In genomic region chr13:72164811-72165210, GRCh38 we compare ENCODE assay signal across 27 cellular contexts.
"Had no signal": no experiment of that assay in that cellular context is flagged by ENCODE, and none has a peak within 500 bp of the region (broad histone marks: within the 10 kb centered on the region; RNA-seq: fewer than 3 reads in every experiment).

No MANE protein-coding gene starts in this region.

- DNase-seq: activated CD4-positive, alpha-beta T cell treated with anti-CD3 and anti-CD28 coated beads, Interleukin-2, amount 10 ng/mL, durations not matched to agents 24 days and 14 days; activated CD4-positive, alpha-beta T cell treated with anti-CD3 and anti-CD28 coated beads, Interleukin-2, amount 50 U/mL, for 48 hours; activated CD4-positive, CD25-positive, alpha-beta regulatory T cell treated with anti-CD3 and anti-CD28 coated beads, Interleukin-2, amount 50 U/mL, for 72 hours; activated CD8-positive, alpha-beta memory T cell treated with anti-CD3 and anti-CD28 coated beads, Interleukin-2, amount 10 ng/mL, durations not matched to agents 7 days and 5 days; activated effector memory CD4-positive, alpha-beta T cell treated with anti-CD3 and anti-CD28 coated beads, Interleukin-2, amount 50 U/mL, for 16 hours; activated naive CD4-positive, alpha-beta T cell treated with anti-CD3 and anti-CD28 coated beads for 36 hours; activated T-cell treated with anti-CD3 and anti-CD28 coated beads, Interleukin-2, amount 50 U/mL, for 24 hours; amygdala; Kasumi-1; KBM-7; NCI-H1092; NCI-H1417 treated with DMSO at 0.1 percent for 48 hours; NCI-H1694; NCI-H2029; NCI-H345; NCI-H510A; NCI-H748 treated with DMSO at 0.1 percent for 48 hours; OCI-M1; RPMI8226; SK-N-SH had no signal

- H3K4me2 ChIP-seq: SK-N-SH had no signal

- H3K4me3 ChIP-seq: cardiac muscle cell had no signal

- H3K9me3 ChIP-seq: SK-N-SH had no signal

- H3K36me3 ChIP-seq: cardiac muscle cell had no signal

- FAIRE-seq: astrocyte, colon had no signal

- H3K27ac ChIP-seq: cardiac muscle cell had no signal

- H3K36me3 Mint-ChIP-seq: activated CD8-positive, alpha-beta memory T cell treated with anti-CD3 and anti-CD28 coated beads, Interleukin-2, amount 10 ng/mL, durations not matched to agents 7 days and 5 days; activated naive CD8-positive, alpha-beta T cell; brain had no signal

- ATAC-seq: activated CD8-positive, alpha-beta memory T cell treated with anti-CD3 and anti-CD28 coated beads, Interleukin-2, amount 10 ng/mL, durations not matched to agents 7 days and 5 days; Panc1; Right ventricle myocardium inferior had no signal

- H3K27me3 Mint-ChIP-seq: activated CD4-positive, alpha-beta T cell treated with anti-CD3 and anti-CD28 coated beads, Interleukin-2, amount 10 ng/mL, durations not matched to agents 24 days and 14 days; activated CD8-positive, alpha-beta memory T cell treated with anti-CD3 and anti-CD28 coated beads, Interleukin-2, amount 10 ng/mL, durations not matched to agents 7 days and 5 days; activated naive CD8-positive, alpha-beta T cell; activated T-cell treated with anti-CD3 and anti-CD28 coated beads, Interleukin-2, amount 50 U/mL, for 24 hours; brain had no signal

- H3K4me1 Mint-ChIP-seq: activated CD4-positive, alpha-beta T cell treated with anti-CD3 and anti-CD28 coated beads, Interleukin-2, amount 10 ng/mL, durations not matched to agents 24 days and 14 days; activated CD8-positive, alpha-beta memory T cell treated with anti-CD3 and anti-CD28 coated beads, Interleukin-2, amount 10 ng/mL, durations not matched to agents 7 days and 5 days had no signal

- H3K27me3 ChIP-seq: cardiac muscle cell had no signal

- H3K4me3 Mint-ChIP-seq: activated CD4-positive, alpha-beta T cell treated with anti-CD3 and anti-CD28 coated beads, Interleukin-2, amount 10 ng/mL, durations not matched to agents 24 days and 14 days; activated CD8-positive, alpha-beta memory T cell treated with anti-CD3 and anti-CD28 coated beads, Interleukin-2, amount 10 ng/mL, durations not matched to agents 7 days and 5 days; activated naive CD4-positive, alpha-beta T cell treated with anti-CD3 and anti-CD28 coated beads for 36 hours; activated naive CD8-positive, alpha-beta T cell; activated T-cell treated with anti-CD3 and anti-CD28 coated beads, Interleukin-2, amount 50 U/mL, for 24 hours; brain had no signal

- H3K9ac ChIP-seq: SK-N-SH had no signal

- H3K9me3 Mint-ChIP-seq: activated CD4-positive, alpha-beta T cell treated with anti-CD3 and anti-CD28 coated beads, Interleukin-2, amount 10 ng/mL, durations not matched to agents 24 days and 14 days; activated naive CD4-positive, alpha-beta T cell treated with anti-CD3 and anti-CD28 coated beads for 36 hours had no signal

- H3K27ac Mint-ChIP-seq: activated CD4-positive, alpha-beta T cell treated with anti-CD3 and anti-CD28 coated beads, Interleukin-2, amount 10 ng/mL, durations not matched to agents 24 days and 14 days; activated CD8-positive, alpha-beta memory T cell treated with anti-CD3 and anti-CD28 coated beads, Interleukin-2, amount 10 ng/mL, durations not matched to agents 7 days and 5 days; activated naive CD4-positive, alpha-beta T cell treated with anti-CD3 and anti-CD28 coated beads for 36 hours; activated naive CD8-positive, alpha-beta T cell; activated T-cell treated with anti-CD3 and anti-CD28 coated beads, Interleukin-2, amount 50 U/mL, for 24 hours; brain had no signal
